In the genomic region with DNA sequence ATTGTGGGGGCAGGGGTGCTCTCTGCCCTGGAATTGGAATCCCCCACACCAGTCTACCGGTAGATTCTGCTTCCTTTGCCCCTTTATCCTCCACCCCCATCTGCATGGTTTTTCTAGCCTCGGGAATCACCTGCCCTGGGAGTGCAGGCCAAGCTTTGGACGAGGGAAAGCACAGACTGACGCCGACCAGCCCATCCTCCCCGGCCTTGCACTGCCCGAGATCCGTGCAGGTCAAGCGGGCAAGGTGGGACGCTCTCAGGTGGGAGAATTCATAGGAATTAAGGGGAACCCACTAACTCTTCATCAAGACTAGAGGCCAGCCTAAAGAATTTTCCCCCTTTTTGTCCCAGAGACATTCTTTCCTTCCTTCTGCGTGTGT, we compare ENCODE assay signal across 31 cellular contexts. TPM values are rescaled to one million over a fixed set of nuclear protein-coding genes. Genes with fewer than 3 reads are reported as not detected.
"Had no signal": no experiment of that assay in that cellular context is flagged by ENCODE, and none has a peak within 500 bp of the region (broad histone marks: within the 10 kb centered on the region; RNA-seq: fewer than 3 reads in every experiment).

No MANE protein-coding gene starts in this region.

- ATAC-seq: heart right ventricle; left lung; natural killer cell treated with Interleukin-12 subunit alpha and Interleukin-12 subunit beta and Interleukin-15 and Interleukin-18, amount 100 ng/mL, for 72 hours; sciatic nerve had no signal

- H3K9me3 ChIP-seq: ascending aorta, heart right ventricle, left lung, tibial nerve had no signal

- H3K4me3 ChIP-seq: ascending aorta, cardiac muscle cell, esophagus squamous epithelium, heart right ventricle, left lung, lung, tibial nerve had no signal

- DNase-seq: activated CD4-positive, alpha-beta T cell treated with anti-CD3 and anti-CD28 coated beads for 4 hours; activated CD4-positive, alpha-beta T cell treated with anti-CD3 and anti-CD28 coated beads, Interleukin-2, amount 50 U/mL, for 48 hours; activated gamma-delta T cell; activated naive CD4-positive, alpha-beta T cell treated with anti-CD3 and anti-CD28 coated beads, Interleukin-2, amount 10 ng/mL, durations not matched to agents 7 days and 5 days; activated naive CD8-positive, alpha-beta T cell treated with anti-CD3 and anti-CD28 coated beads, Interleukin-2, amount 10 ng/mL, durations not matched to agents 7 days and 5 days; cerebellar nuclear complex; cortex of kidney; esophagus squamous epithelium; foreskin melanocyte; heart right ventricle; left lung; mesendoderm; small intestine; stimulated activated CD4-positive, alpha-beta T cell treated with anti-CD3 and anti-CD28 coated beads, Interleukin-1b, Interleukin-23, amount 100 ng/mL, for 48 hours; stimulated activated CD4-positive, alpha-beta T cell treated with anti-CD3 and anti-CD28 coated beads, Interleukin-4, amount 100 ng/mL, for 4 hours; stimulated activated CD8-positive, alpha-beta memory T cell treated with anti-CD3 and anti-CD28 coated beads, Interleukin-4, amount 100 ng/mL, for 48 hours; stimulated activated naive CD4-positive, alpha-beta T cell; T-helper 1 cell had no signal

- H3K36me3 Mint-ChIP-seq: activated naive CD4-positive, alpha-beta T cell treated with anti-CD3 and anti-CD28 coated beads, Interleukin-2, amount 10 ng/mL, durations not matched to agents 7 days and 5 days; brain; natural killer cell treated with Interleukin-12 subunit alpha and Interleukin-12 subunit beta and Interleukin-15 and Interleukin-18, amount 100 ng/mL, for 72 hours had no signal

- H3K4me3 Mint-ChIP-seq: brain had no signal

- H3K27ac ChIP-seq: ascending aorta, cardiac muscle cell, esophagus squamous epithelium, heart right ventricle, left lung, tibial nerve had no signal

- H3K27ac Mint-ChIP-seq: activated naive CD8-positive, alpha-beta T cell treated with anti-CD3 and anti-CD28 coated beads, Interleukin-2, amount 10 ng/mL, durations not matched to agents 7 days and 5 days; brain; natural killer cell treated with Interleukin-12 subunit alpha and Interleukin-12 subunit beta and Interleukin-15 and Interleukin-18, amount 100 ng/mL, for 72 hours had no signal

- H3K36me3 ChIP-seq: ascending aorta, cardiac muscle cell, esophagus squamous epithelium, heart right ventricle, left lung, tibial nerve had no signal

- H3K4me1 ChIP-seq: ascending aorta, left lung had no signal

- H3K9me3 Mint-ChIP-seq: activated naive CD4-positive, alpha-beta T cell treated with anti-CD3 and anti-CD28 coated beads, Interleukin-2, amount 10 ng/mL, durations not matched to agents 7 days and 5 days; activated naive CD8-positive, alpha-beta T cell treated with anti-CD3 and anti-CD28 coated beads, Interleukin-2, amount 10 ng/mL, durations not matched to agents 7 days and 5 days; natural killer cell treated with Interleukin-12 subunit alpha and Interleukin-12 subunit beta and Interleukin-15 and Interleukin-18, amount 100 ng/mL, for 72 hours had no signal

RNA-seq across cellular contexts. Expression of gene HOXB13, which starts 9.9 kb away (rescaled TPM):
- total RNA-seq: activated naive CD8-positive, alpha-beta T cell treated with anti-CD3 and anti-CD28 coated beads, Interleukin-2, amount 10 ng/mL, durations not matched to agents 7 days and 5 days; ascending aorta; cardiac muscle cell; esophagus squamous epithelium; glomerular endothelial cell; heart right ventricle; left lung; lung; mononuclear cell; natural killer cell treated with Interleukin-12 subunit alpha and Interleukin-12 subunit beta and Interleukin-15 and Interleukin-18, amount 100 ng/mL, for 72 hours; omental fat pad; posterior vena cava; sciatic nerve; temporal lobe; tibial nerve had no signal
- polyA plus RNA-seq: cardiac muscle cell, heart right ventricle, lung had no signal

RNA-seq across cellular contexts. Expression of gene PRAC2, which starts 15.4 kb away (rescaled TPM):
- total RNA-seq: activated naive CD8-positive, alpha-beta T cell treated with anti-CD3 and anti-CD28 coated beads, Interleukin-2, amount 10 ng/mL, durations not matched to agents 7 days and 5 days; ascending aorta; cardiac muscle cell; esophagus squamous epithelium; glomerular endothelial cell; heart right ventricle; left lung; lung; mononuclear cell; myocyte; natural killer cell treated with Interleukin-12 subunit alpha and Interleukin-12 subunit beta and Interleukin-15 and Interleukin-18, amount 100 ng/mL, for 72 hours; omental fat pad; posterior vena cava; sciatic nerve; temporal lobe; tibial nerve had no signal
- polyA plus RNA-seq: cardiac muscle cell, heart right ventricle, lung, small intestine had no signal

RNA-seq across cellular contexts. Expression of gene PRAC1, which starts 16.1 kb away (rescaled TPM):
- total RNA-seq: activated naive CD8-positive, alpha-beta T cell treated with anti-CD3 and anti-CD28 coated beads, Interleukin-2, amount 10 ng/mL, durations not matched to agents 7 days and 5 days; ascending aorta; cardiac muscle cell; esophagus squamous epithelium; glomerular endothelial cell; heart right ventricle; left lung; lung; mononuclear cell; myocyte; natural killer cell treated with Interleukin-12 subunit alpha and Interleukin-12 subunit beta and Interleukin-15 and Interleukin-18, amount 100 ng/mL, for 72 hours; omental fat pad; posterior vena cava; sciatic nerve; temporal lobe; tibial nerve had no signal
- polyA plus RNA-seq: cardiac muscle cell, heart right ventricle, lung, small intestine had no signal
